In the genomic region with DNA sequence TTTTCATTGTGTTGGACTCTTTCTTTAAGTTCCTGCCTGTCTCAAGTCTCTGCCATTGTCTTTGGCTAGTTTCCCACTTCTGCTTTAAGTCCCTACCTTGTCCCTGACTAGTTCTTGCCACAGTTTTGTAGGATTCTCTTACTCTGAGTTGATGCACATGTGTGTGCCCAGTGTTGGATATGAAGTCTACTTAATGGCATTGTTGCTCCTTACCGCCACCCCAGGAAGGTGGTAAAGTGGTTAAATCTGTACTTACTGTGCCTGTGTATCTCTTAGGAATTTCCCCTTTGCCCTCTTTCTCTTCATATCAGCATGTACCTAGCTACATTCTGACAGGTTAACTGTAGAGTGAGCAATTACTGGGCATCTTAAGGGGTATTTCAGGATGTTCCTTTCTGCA, we compare ENCODE assay signal across 20 cellular contexts.
A peak's percentile ranks its signal among the peaks of the same experiment; 100 is the strongest.
DNase-seq lines count a peak whose midpoint lies in the region; ATAC-seq, FAIRE-seq and TF ChIP-seq lines count a peak whose summit lies in the region.
"Had no signal": no experiment of that assay in that cellular context is flagged by ENCODE, and none has a peak within 500 bp of the region (broad histone marks: within the 10 kb centered on the region; RNA-seq: fewer than 3 reads in every experiment).

No MANE protein-coding gene starts in this region.

- H3K36me3 ChIP-seq in HepG2 (replicated peaks in 1 of 2; ENCODE audit: control insufficient read depth in 1 of 2, insufficient read depth in 2 of 2, low read length in 2 of 2) (no peaks in the 10 kb centered on the region), right lobe of liver (no peaks in the 10 kb centered on the region), right atrium auricular region (no peaks in the 10 kb centered on the region)

- H3K27ac ChIP-seq in HepG2 (ENCODE audit: extremely low read length, insufficient read depth, low read length) (no peak overlapping the region), right lobe of liver (no peak overlapping the region), right atrium auricular region (no peak overlapping the region)
- H3K27ac ChIP-seq: C4-2B, RWPE1 had no signal

- no peak for TF ChIP-seq RAD21 in HepG2 (CRISPR knock-in tag; IDR thresholded peaks at IDR 0.05)

- H3K9me3 ChIP-seq in HepG2 (ENCODE audit: low read length) (no peaks in the 10 kb centered on the region), right lobe of liver (no peaks in the 10 kb centered on the region), right atrium auricular region (no peaks in the 10 kb centered on the region)

- H3K27me3 ChIP-seq in HepG2 (ENCODE audit: control insufficient read depth in 1 of 2, insufficient read depth in 2 of 2, low read length in 2 of 2): no peaks in the 10 kb centered on the region
- H3K27me3 ChIP-seq in right lobe of liver: no peaks in the 10 kb centered on the region
- no peaks in the 10 kb centered on the region for H3K27me3 ChIP-seq in right atrium auricular region

- 94% methylated on average over 1 of the region's 1 CpG for WGBS in HepG2 (ENCODE audit: low lambda C conversion rate)
- 100% methylated on average over 1 of the region's 1 CpG for WGBS in right lobe of liver (ENCODE audit: insufficient coverage, low coverage, low lambda C conversion rate, missing lambda C conversion rate)

- ATAC-seq in HepG2 (peak; percentile 44), right lobe of liver (no peak), GM19324 (IDR thresholded peaks at IDR 0.05; ENCODE audit: low FRiP score, unreplicated experiment) (no peak)
- ATAC-seq: K562 had no signal

- TF ChIP-seq EP300 in HepG2 (IDR thresholded peaks at IDR 0.05; ENCODE audit: low read depth in 2 of 2, low read length in 2 of 2) (no peak), HepG2 (CRISPR knock-in tag; IDR thresholded peaks at IDR 0.05; ENCODE audit: borderline replicate concordance) (no peak)

- in situ Hi-C loops in HepG2 (cut with HindIII; ENCODE audit: extremely low pct_ligation_motif_present, low pct_unique_long_range_greater_than_20kb): no loop called here

- H4K20me1 ChIP-seq in HepG2 (ENCODE audit: insufficient read depth, low read length): no peaks in the 10 kb centered on the region

- H3K4me2 ChIP-seq in HepG2 (ENCODE audit: low read depth, low read length): no peak overlapping the region
- H3K4me2 ChIP-seq: SK-N-SH had no signal

- POLR2A ChIA-PET in HepG2 (lab: Yijun Ruan, JAX): no interaction called here

- intact Hi-C loops in HepG2 (cut with micrococcal nuclease; ENCODE audit: unreplicated experiment): loop anchor here (5.0 kb wide), 1 partner anchor 246 kb away; no protein-coding TSS in a partner anchor
- intact Hi-C loops in right lobe of liver (cut with DNase I): no loop called here

- no peaks in the 10 kb centered on the region for H3K79me2 ChIP-seq in HepG2 (ENCODE audit: insufficient read depth, low read length)

- TF ChIP-seq POLR2A in HepG2 (IDR thresholded peaks at IDR 0.05; ENCODE audit: insufficient read depth in 1 of 2, low read depth in 2 of 2, low read length in 2 of 2) (no peak), right lobe of liver (IDR thresholded peaks at IDR 0.05) (no peak), NB4 (IDR thresholded peaks at IDR 0.05; ENCODE audit: extremely low read depth, insufficient read length) (no peak)

- DNase-seq in HepG2 (ENCODE audit: low spot score) (no peak), right lobe of liver (no peak), NB4 (ENCODE audit: low read depth) (peak; percentile 2), choroid plexus epithelial cell (ENCODE audit: low read depth) (peak; percentile 14), right atrium auricular region (ENCODE audit: low spot score) (no peak), NCI-H345 (lab: John Stamatoyannopoulos, UW) (no peak)
- DNase-seq: CD8-positive, alpha-beta memory T cell; DMS53; GDM1; NCI-H1417; NCI-H187; NCI-H2107; NCI-H510A; SHP77 treated with DMSO at 0.1 percent for 48 hours; SK-N-SH had no signal

- CTCF ChIA-PET in HepG2 (lab: Yijun Ruan, JAX; ENCODE audit: low intra/inter-chr PET ratio, low total read pairs): interaction anchor here (1.8 kb wide), 1 partner anchor 278 kb away, joined by 8 read pairs; no protein-coding TSS in a partner anchor

- no peak for TF ChIP-seq CTCF in HepG2 (CRISPR knock-in tag; IDR thresholded peaks at IDR 0.05)
- no peak for TF ChIP-seq CTCF in right lobe of liver (IDR thresholded peaks at IDR 0.05)
- TF ChIP-seq CTCF in NB4 (IDR thresholded peaks at IDR 0.05; ENCODE audit: low read depth, low read length): no peak
- TF ChIP-seq CTCF in choroid plexus epithelial cell (conservative IDR thresholded peaks at IDR 0.05; ENCODE audit: low read depth, low read length): no peak
- no peak for TF ChIP-seq CTCF in right atrium auricular region (IDR thresholded peaks at IDR 0.05)

- no peak overlapping the region for H2AFZ ChIP-seq in HepG2 (ENCODE audit: low read length)

- FAIRE-seq in HepG2 (lab: Jason Lieb, UNC): no peak
- FAIRE-seq: A204.1, K562 had no signal

- H3K9ac ChIP-seq in HepG2 (ENCODE audit: insufficient read depth, low read depth, low read length): no peak overlapping the region
- H3K9ac ChIP-seq: SK-N-SH had no signal

- no TSS peak for BruUV-seq in HepG2 (replicated peaks; lab: Mats Ljungman, UMichigan)

- H3K4me1 ChIP-seq in HepG2 (ENCODE audit: insufficient read depth, low read length) (no peaks in the 10 kb centered on the region), right lobe of liver (no peaks in the 10 kb centered on the region), right atrium auricular region (no peaks in the 10 kb centered on the region)

- H3K4me3 ChIP-seq in HepG2 (replicated peaks in 1 of 3; ENCODE audit: insufficient read depth in 1 of 3, low read depth in 2 of 3, low read length in 3 of 3): no peak overlapping the region
- H3K4me3 ChIP-seq in right lobe of liver: no peak overlapping the region
- no peak overlapping the region for H3K4me3 ChIP-seq in NB4 (ENCODE audit: low read depth, low read length)
- no peak overlapping the region for H3K4me3 ChIP-seq in choroid plexus epithelial cell (ENCODE audit: low read depth, low read length)
- H3K4me3 ChIP-seq in right atrium auricular region: no peak overlapping the region
- H3K4me3 ChIP-seq: K562 had no signal

TF ChIP-seq in HepG2, 621 proteins besides CTCF, POLR2A, EP300 and RAD21:
- TF ChIP-seq, protein P1, sequence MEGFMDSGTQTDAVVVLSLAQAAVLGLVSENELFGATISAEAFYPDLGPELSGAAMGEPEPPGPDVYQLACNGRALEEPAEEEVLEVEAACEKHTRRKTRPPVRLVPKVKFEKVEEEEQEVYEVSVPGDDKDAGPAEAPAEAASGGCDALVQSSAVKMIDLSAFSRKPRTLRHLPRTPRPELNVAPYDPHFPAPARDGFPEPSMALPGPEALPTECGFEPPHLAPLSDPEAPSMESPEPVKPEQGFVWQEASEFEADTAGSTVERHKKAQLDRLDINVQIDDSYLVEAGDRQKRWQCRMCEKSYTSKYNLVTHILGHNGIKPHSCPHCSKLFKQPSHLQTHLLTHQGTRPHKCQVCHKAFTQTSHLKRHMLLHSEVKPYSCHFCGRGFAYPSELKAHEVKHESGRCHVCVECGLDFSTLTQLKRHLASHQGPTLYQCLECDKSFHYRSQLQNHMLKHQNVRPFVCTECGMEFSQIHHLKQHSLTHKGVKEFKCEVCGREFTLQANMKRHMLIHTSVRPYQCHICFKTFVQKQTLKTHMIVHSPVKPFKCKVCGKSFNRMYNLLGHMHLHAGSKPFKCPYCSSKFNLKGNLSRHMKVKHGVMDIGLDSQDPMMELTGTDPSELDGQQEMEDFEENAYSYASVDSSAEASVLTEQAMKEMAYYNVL (CRISPR knock-in tag; IDR thresholded peaks at IDR 0.05; ENCODE audit: borderline replicate concordance): no peak
- TF ChIP-seq ZNF296 (CRISPR knock-in tag; conservative IDR thresholded peaks at IDR 0.05) (0 out of 2 replicates have a peak, but pooled peaks have one; percentile 54), ZFX (CRISPR knock-in tag; IDR thresholded peaks at IDR 0.05; ENCODE audit: low read depth) (no peak), ZNF740 (CRISPR knock-in tag; IDR thresholded peaks at IDR 0.05) (no peak)

Comparison
In these comparisons a context has a peak if more than half of its experiments do, and no peak if none do; other contexts are left out.
1. DNase-seq: peak in NB4 (single experiment) and choroid plexus epithelial cell (single experiment); none in HepG2 (single experiment), right lobe of liver (0 of 3), right atrium auricular region (single experiment) and NCI-H345 (single experiment).